In genomic region chr3:126961791-126962461, GRCh38 we compare ENCODE assay signal across 1 cellular context.
TF ChIP-seq lines count a peak whose summit lies in the region.

No MANE protein-coding gene starts in this region.

TF ChIP-seq in HepG2, 621 proteins besides CTCF, POLR2A, EP300 and RAD21:
- TF ChIP-seq ZBTB33 (CRISPR knock-in tag; IDR thresholded peaks at IDR 0.05) (peak; percentile 24; the same call in 1 of the 2 replicates), SMYD3 (CRISPR knock-in tag; IDR thresholded peaks at IDR 0.05) (no peak)
TF ChIP-seq in HepG2: peak in this region for 1.
